Comparison of ENCODE assay signal across 8 cellular contexts in genomic region chr1:221740941-221741363, GRCh38. TPM values are rescaled to one million over a fixed set of nuclear protein-coding genes. Genes with fewer than 3 reads are reported as not detected.
DNase-seq lines count a peak whose midpoint lies in the region; ATAC-seq and TF ChIP-seq lines count a peak whose summit lies in the region.

No MANE protein-coding gene starts in this region.

- H3K9me3 Mint-ChIP-seq in T-cell, result no peaks in the 10 kb centered on the region

- H3K27ac Mint-ChIP-seq in T-cell, result no peak overlapping the region

- H3K4me1 ChIP-seq in prostate gland (replicated peaks), result no peaks in the 10 kb centered on the region

- H3K4me3 ChIP-seq in prostate gland, result peak overlapping the region; percentile 71 to 78

- CTCF ChIA-PET in T-cell (lab: Charles Lee), result interaction anchor here (0.7 to 2.1 kb wide), 11 partner anchors 8 to 263 kb away, joined by 3 to 16 read pairs (median 5); no protein-coding TSS in a partner anchor

- no peaks in the 10 kb centered on the region for H3K36me3 ChIP-seq in prostate gland

- H3K27me3 Mint-ChIP-seq in T-cell, result no peaks in the 10 kb centered on the region

- ATAC-seq in T-cell (replicated peaks in 1 of 4) (no peak), HG02623 (IDR thresholded peaks at IDR 0.05; ENCODE audit: unreplicated experiment) (no peak), GM19023 (IDR thresholded peaks at IDR 0.05; ENCODE audit: unreplicated experiment) (no peak)

- no peak overlapping the region for H3K4me3 Mint-ChIP-seq in T-cell

- H3K4me1 Mint-ChIP-seq in T-cell, result peaks cover 10 to 40% (median 34%) of the 10 kb centered on the region in 3 donors

- under 1% methylated on average over 27 of the region's 27 CpGs for WGBS in prostate gland

- H3K9me3 ChIP-seq in prostate gland, result no peaks in the 10 kb centered on the region

- H3K27ac ChIP-seq in epithelial cell of prostate (peak overlapping the region; percentile 96), prostate gland (peak overlapping the region; percentile 97 to 99)

- no peaks in the 10 kb centered on the region for H3K27me3 ChIP-seq in prostate gland (replicated peaks; ENCODE audit: insufficient read depth)

- intact Hi-C loops in prostate gland (cut with DNase I), result loop anchor here (10.0 kb wide), 1 partner anchor 904 kb away; no protein-coding TSS in a partner anchor

- no peak for TF ChIP-seq POLR2A in prostate gland (IDR thresholded peaks at IDR 0.05)

- H3K36me3 Mint-ChIP-seq in T-cell, result peaks cover 36% of the 10 kb centered on the region

- no peak for TF ChIP-seq CTCF in prostate gland (IDR thresholded peaks at IDR 0.05)

- DNase-seq in DMS79 (lab: John Stamatoyannopoulos, UW) (peak; percentile 46), DMS79 treated with DMSO at 0.1 percent for 48 hours (lab: John Stamatoyannopoulos, UW) (no peak), T-cell (peak in 24 of 34 experiments; percentile 2 to 45 (median 22)), epithelial cell of prostate (ENCODE audit: low read depth, low spot score) (no peak), prostate gland (ENCODE audit: low spot score) (peak; percentile 28), dermis blood vessel endothelial cell (no peak)

- POLR2A ChIA-PET in T-cell (lab: Charles Lee), result interaction anchor here (0.6 to 5.5 kb wide), 14 partner anchors 9 to 849 kb away, joined by 3 to 218 read pairs (median 5); partner anchors contain the start of gene TAF1A (in 1 of the 2)

RNA-seq across cellular contexts. Expression of gene DUSP10, which starts 0.9 kb away (rescaled TPM):
- total RNA-seq in T-cell, result 10 to 100 TPM in 2 of 5 donors, 1 to 10 TPM in 3; 5.2 to 64.2 (median 6.0) TPM
- 10 to 100 TPM in 1 of 2 donors, 1 to 10 TPM in 1; 5.8 to 13.6 TPM for total RNA-seq in prostate gland
- total RNA-seq in dermis blood vessel endothelial cell, result 4.2 and 5.8 TPM in 2 replicates

Comparison
In these comparisons a context has a peak if more than half of its experiments do, and no peak if none do; other contexts are left out.
1. DNase-seq: peak in DMS79 (single experiment), T-cell (24 of 34) and prostate gland (single experiment); none in DMS79 treated with DMSO at 0.1 percent for 48 hours (single experiment), epithelial cell of prostate (single experiment) and dermis blood vessel endothelial cell (single experiment).